1 cellular context compared by ENCODE assay signal in genomic region chr7:100673942-100674431, GRCh38.
TF ChIP-seq lines count a peak whose summit lies in the region.

No MANE protein-coding gene starts in this region.

TF ChIP-seq in K562, 482 proteins besides CTCF, POLR2A, EP300 and RAD21 (continued from another document):
- TF ChIP-seq ZNF584 (CRISPR knock-in tag; IDR thresholded peaks at IDR 0.05; ENCODE audit: low read depth) = 0 out of 2 replicates have a peak, but pooled peaks have one; percentile 12
- peak; percentile 12; the same call in 1 of the 2 replicates for TF ChIP-seq ZNF76 (CRISPR knock-in tag; IDR thresholded peaks at IDR 0.05; ENCODE audit: borderline replicate concordance)
- peak; percentile 1 for TF ChIP-seq RBM22 (IDR thresholded peaks at IDR 0.05; ENCODE audit: low read depth, low read length, poor library complexity, severe bottlenecking)
- TF ChIP-seq SMAD4 (CRISPR knock-in tag; conservative IDR thresholded peaks at IDR 0.05) = peak; percentile 7
- TF ChIP-seq SAP30 (IDR thresholded peaks at IDR 0.05; ENCODE audit: borderline replicate concordance, insufficient read depth, low read depth, low read length, poor library complexity, severe bottlenecking) = peak; percentile 39
- TF ChIP-seq ZFX (CRISPR knock-in tag; IDR thresholded peaks at IDR 0.05) = peak; percentile 55; the same call in 1 of the 2 replicates
- TF ChIP-seq PCBP2 (IDR thresholded peaks at IDR 0.05; ENCODE audit: low read depth, low read length, poor library complexity, severe bottlenecking) = no peak
- no peak for TF ChIP-seq LCOR (CRISPR knock-in tag; IDR thresholded peaks at IDR 0.05)
